In genomic region chr9:115673599-115673998, GRCh38 we compare ENCODE assay signal across 13 cellular contexts.
A peak's percentile ranks its signal among the peaks of the same experiment; 100 is the strongest.
DNase-seq lines count a peak whose midpoint lies in the region.
"Had no signal": no experiment of that assay in that cellular context is flagged by ENCODE, and none has a peak within 500 bp of the region (broad histone marks: within the 10 kb centered on the region; RNA-seq: fewer than 3 reads in every experiment).

No MANE protein-coding gene starts in this region.

- H3K4me2 ChIP-seq in neuronal stem cell (ENCODE audit: insufficient read depth, low read length, poor library complexity, severe bottlenecking): no peak overlapping the region
- H3K4me2 ChIP-seq: GM23338 had no signal

- no peak overlapping the region for H2AFZ ChIP-seq in neuronal stem cell (ENCODE audit: low read length)

- no peaks in the 10 kb centered on the region for H3K9me3 ChIP-seq in adipocyte (ENCODE audit: control insufficient read depth, low read length)
- no peaks in the 10 kb centered on the region for H3K9me3 ChIP-seq in stomach smooth muscle (ENCODE audit: control insufficient read depth in 2 of 2, low read length in 2 of 2)
- no peaks in the 10 kb centered on the region for H3K9me3 ChIP-seq in neuronal stem cell (replicated peaks in 1 of 2; ENCODE audit: control insufficient read depth in 2 of 2, insufficient read depth in 1 of 2, low read depth in 1 of 2, low read length in 2 of 2)
- H3K9me3 ChIP-seq: right lobe of liver had no signal

- H2BK15ac ChIP-seq in neuronal stem cell (ENCODE audit: low read length): no peak overlapping the region

- peaks cover 45% of the 10 kb centered on the region for H3K4me1 ChIP-seq in adipocyte (ENCODE audit: control insufficient read depth, insufficient read depth, low read length)
- peaks cover 2% of the 10 kb centered on the region for H3K4me1 ChIP-seq in stomach smooth muscle (ENCODE audit: control insufficient read depth, insufficient read depth, low read length)
- peaks cover 0 to 3% of the 10 kb centered on the region in 2 donors for H3K4me1 ChIP-seq in neuronal stem cell (ENCODE audit: control insufficient read depth in 2 of 2, insufficient read depth in 1 of 2, low read depth in 1 of 2, low read length in 2 of 2)
- H3K4me1 ChIP-seq: right lobe of liver had no signal

- H3K23ac ChIP-seq in neuronal stem cell (ENCODE audit: low read depth, low read length, poor library complexity): no peak overlapping the region

- H3K27me3 ChIP-seq in adipocyte (replicated peaks; ENCODE audit: control insufficient read depth, insufficient read depth, low read length): no peaks in the 10 kb centered on the region
- no peaks in the 10 kb centered on the region for H3K27me3 ChIP-seq in stomach smooth muscle (ENCODE audit: control insufficient read depth in 1 of 2, insufficient read depth in 2 of 2, low read length in 2 of 2)
- H3K27me3 ChIP-seq in neuronal stem cell (ENCODE audit: control insufficient read depth in 3 of 3, insufficient read depth in 3 of 3, low read depth in 1 of 3, low read length in 3 of 3): no peaks in the 10 kb centered on the region
- H3K27me3 ChIP-seq: right lobe of liver had no signal

- no peak overlapping the region for H3K4ac ChIP-seq in neuronal stem cell (ENCODE audit: low read length)

- peak overlapping the region; percentile 77 for H3K27ac ChIP-seq in stomach smooth muscle (ENCODE audit: low read length)
- H3K27ac ChIP-seq in neuronal stem cell (replicated peaks; ENCODE audit: low read length): no peak overlapping the region
- H3K27ac ChIP-seq: right lobe of liver had no signal

- H3K36me3 ChIP-seq in adipocyte (ENCODE audit: control insufficient read depth, insufficient read depth, low read length, severe bottlenecking): no peaks in the 10 kb centered on the region
- no peaks in the 10 kb centered on the region for H3K36me3 ChIP-seq in stomach smooth muscle (ENCODE audit: control insufficient read depth in 2 of 2, insufficient read depth in 2 of 2, low read length in 2 of 2)
- H3K36me3 ChIP-seq in neuronal stem cell (replicated peaks in 1 of 2; ENCODE audit: control insufficient read depth in 2 of 2, insufficient read depth in 2 of 2, low read length in 2 of 2): no peaks in the 10 kb centered on the region
- H3K36me3 ChIP-seq: right lobe of liver had no signal

- no peak overlapping the region for H2AK5ac ChIP-seq in neuronal stem cell (ENCODE audit: low read depth, low read length)

- no peak overlapping the region for H3K18ac ChIP-seq in neuronal stem cell (ENCODE audit: low read length)

- H2BK5ac ChIP-seq in neuronal stem cell (ENCODE audit: low read length): no peak overlapping the region

- H4K8ac ChIP-seq in neuronal stem cell (ENCODE audit: low read depth, low read length): no peak overlapping the region

- no peaks in the 10 kb centered on the region for H3K79me1 ChIP-seq in neuronal stem cell (ENCODE audit: low read depth, low read length)

- WGBS in neuronal stem cell (ENCODE audit: extremely low coverage in 2 of 2, insufficient read length in 2 of 2, insufficient replicate concordance in 1 of 2), 2 donors: no CpG with 5 or more reads among the region's 3 CpGs

- no peak overlapping the region for H2BK120ac ChIP-seq in neuronal stem cell (ENCODE audit: low read depth, low read length)

- peak overlapping the region; percentile 86 for H3K9ac ChIP-seq in adipocyte (ENCODE audit: low read length)
- no peak overlapping the region for H3K9ac ChIP-seq in stomach smooth muscle (ENCODE audit: low read length in 2 of 2)
- H3K9ac ChIP-seq in neuronal stem cell (ENCODE audit: low read depth, low read length, poor library complexity): no peak overlapping the region

- intact Hi-C loops in posterior vena cava (cut with DNase I): no loop called here

- peak; percentile 75 for DNase-seq in HT1080 (ENCODE audit: low read depth)
- peak; percentile 60 for DNase-seq in adipocyte (ENCODE audit: low read depth)
- peak; percentile 74 for DNase-seq in glomerular visceral epithelial cell (ENCODE audit: extremely low spot score)
- DNase-seq in posterior vena cava (ENCODE audit: low spot score): no peak
- no peak for DNase-seq in UCSD-AML1 (lab: John Stamatoyannopoulos, UW; ENCODE audit: unreplicated experiment)
- DNase-seq in CD1c-positive myeloid dendritic cell (ENCODE audit: extremely low spot score): no peak
- DNase-seq in neuronal stem cell (ENCODE audit: low spot score): no peak
- DNase-seq: anterior cingulate cortex, NCI-H1436, NCI-H526 treated with DMSO at 0.1 percent for 48 hours, right lobe of liver had no signal

- peak overlapping the region; percentile 57 for H3K4me3 ChIP-seq in adipocyte (ENCODE audit: low read length)
- no peak overlapping the region for H3K4me3 ChIP-seq in stomach smooth muscle (ENCODE audit: low read length in 2 of 2)
- no peak overlapping the region for H3K4me3 ChIP-seq in neuronal stem cell (ENCODE audit: low read length in 2 of 2)
- H3K4me3 ChIP-seq: GM23338, right lobe of liver had no signal

- no peak overlapping the region for H4K91ac ChIP-seq in neuronal stem cell (ENCODE audit: low read depth, low read length, poor library complexity)

- H2BK12ac ChIP-seq in neuronal stem cell (ENCODE audit: low read length): no peak overlapping the region

- no peak overlapping the region for H3K14ac ChIP-seq in neuronal stem cell (ENCODE audit: low read length)

Comparison
In these comparisons a context has a peak if more than half of its experiments do, and no peak if none do; other contexts are left out.
1. DNase-seq: peak in HT1080 (single experiment), adipocyte (single experiment) and glomerular visceral epithelial cell (single experiment); none in posterior vena cava (single experiment), UCSD-AML1 (single experiment), CD1c-positive myeloid dendritic cell (single experiment) and neuronal stem cell (single experiment).